In the genomic region with DNA sequence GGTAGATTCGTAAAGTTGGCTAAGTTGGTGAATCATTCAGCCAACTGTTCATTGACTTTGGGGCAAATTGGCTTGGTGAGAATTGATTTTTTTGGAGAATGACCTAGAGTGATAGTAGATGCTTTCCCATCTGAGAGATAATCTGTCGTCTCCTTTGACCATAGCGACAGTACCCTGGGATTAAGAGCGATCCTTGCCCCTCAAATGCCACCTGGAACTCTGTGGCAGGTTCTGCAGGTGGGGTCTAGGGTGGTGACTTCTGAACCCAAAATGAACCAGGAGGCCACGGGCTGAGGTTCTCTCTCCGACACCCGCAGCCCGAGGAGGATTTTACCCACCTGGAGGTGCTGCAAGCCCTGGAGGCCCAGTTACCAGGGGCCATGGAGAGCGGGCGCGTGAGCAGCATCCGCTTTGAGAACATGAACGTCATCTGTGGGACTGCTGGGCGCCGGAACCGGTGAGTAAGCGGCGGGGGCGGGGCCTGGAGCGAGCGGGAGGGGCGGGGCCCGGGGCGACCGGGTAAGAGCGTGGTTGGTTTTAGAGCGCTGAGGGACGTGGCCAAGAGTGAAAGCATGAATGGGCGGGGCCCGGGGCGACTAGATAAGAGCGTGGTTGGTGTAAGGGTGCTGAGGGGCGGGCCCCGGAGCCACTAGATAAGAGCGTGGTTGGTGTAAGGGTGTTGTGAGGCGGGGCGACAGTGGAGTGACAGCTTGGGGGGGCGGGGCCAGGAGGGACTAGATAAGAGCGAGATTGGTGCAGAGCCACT, we compare ENCODE assay signal across 8 cellular contexts. TPM values are rescaled to one million over a fixed set of nuclear protein-coding genes. Genes with fewer than 3 reads are reported as not detected.
DNase-seq lines count a peak whose midpoint lies in the region; ATAC-seq and TF ChIP-seq lines count a peak whose summit lies in the region.

No MANE protein-coding gene starts in this region.

- H3K23ac ChIP-seq in H9 (ENCODE audit: insufficient read length, low read depth, low read length) = no peak overlapping the region

- H3K27me3 ChIP-seq in BLaER1 (no peaks in the 10 kb centered on the region), H9 (ENCODE audit: insufficient read depth, low read length) (no peaks in the 10 kb centered on the region), lung (ENCODE audit: control insufficient read depth, insufficient read depth) (peaks cover 8% of the 10 kb centered on the region)

- H4K20me1 ChIP-seq in BLaER1 (peaks cover 31% of the 10 kb centered on the region), H9 (ENCODE audit: control insufficient read depth, insufficient read depth, insufficient read length) (no peaks in the 10 kb centered on the region)

- H3K4ac ChIP-seq in H9 (ENCODE audit: low read depth, low read length) = no peak overlapping the region; the same call in 1 of the 2 replicates

- peak; percentile 100 for DNase-seq in H9
- DNase-seq in NCI-H82 (lab: John Stamatoyannopoulos, UW) = peak; percentile 92
- DNase-seq in activated CD8-positive, alpha-beta memory T cell treated with anti-CD3 and anti-CD28 coated beads for 48 hours (ENCODE audit: low read depth in 2 of 3, low spot score in 2 of 3) = peak; percentile 62 to 85 (median 82)
- peak; percentile 68 for DNase-seq in effector CD8-positive, alpha-beta T cell (lab: John Stamatoyannopoulos, UW)
- DNase-seq in lung (ENCODE audit: low spot score) = peak; percentile 87
- peak; percentile 69 to 92 (median 86) for DNase-seq in stimulated activated CD4-positive, alpha-beta T cell treated with anti-CD3 and anti-CD28 coated beads, TNF-alpha, amount 100 ng/mL, for 48 hours (ENCODE audit: low read depth in 3 of 3)
- no peak for DNase-seq in NCI-H345 (lab: John Stamatoyannopoulos, UW)

- H3K9ac ChIP-seq in BLaER1 (peak overlapping the region; percentile 86), H9 (ENCODE audit: extremely low read depth, insufficient read length, low read length) (peak overlapping the region; percentile 89)

- H3K36me3 ChIP-seq in BLaER1 = peaks cover 10% of the 10 kb centered on the region
- no peaks in the 10 kb centered on the region for H3K36me3 ChIP-seq in lung (ENCODE audit: control insufficient read depth in 2 of 2, insufficient read depth in 2 of 2, low read length in 2 of 2)

- peak overlapping the region; percentile 92 to 99 (median 99); a peak in 6 of 7 replicates for H3K27ac Mint-ChIP-seq in H9

- WGBS in H9 (ENCODE audit: extremely low coverage, insufficient read length, low lambda C conversion rate) = no CpG with 5 or more reads among the region's 39 CpGs
- 4 to 5% methylated on average over 39 of the region's 39 CpGs for WGBS in lung, 2 donors

- H3K4me2 ChIP-seq in BLaER1 = peak overlapping the region; percentile 97
- peak overlapping the region; percentile 95 for H3K4me2 ChIP-seq in H9 (ENCODE audit: insufficient read depth, insufficient read length, low read length)

- no peak overlapping the region for H3K56ac ChIP-seq in H9 (ENCODE audit: insufficient read length, low read depth, low read length)

- TF ChIP-seq CTCF in H9 (conservative IDR thresholded peaks at IDR 0.05) (no peak), lung (IDR thresholded peaks at IDR 0.05; ENCODE audit: control extremely low read depth, extremely low read depth) (no peak)

- peak overlapping the region; percentile 94 to 95 for H3K4me3 Mint-ChIP-seq in H9

- H2AFZ ChIP-seq in H9 (ENCODE audit: low read length) = no peak overlapping the region

- no peak overlapping the region for H2BK20ac ChIP-seq in H9 (ENCODE audit: low read depth, low read length, poor library complexity, severe bottlenecking)

- H3K18ac ChIP-seq in H9 (ENCODE audit: insufficient read length, low read depth, low read length) = peak overlapping the region; percentile 93

- H3K9me3 ChIP-seq in BLaER1 = peaks cover 6% of the 10 kb centered on the region; the same call in 1 of the 2 replicates
- no peaks in the 10 kb centered on the region for H3K9me3 ChIP-seq in H9 (ENCODE audit: control insufficient read depth, low read depth, low read length)
- H3K9me3 ChIP-seq in lung (ENCODE audit: control insufficient read depth in 2 of 2, insufficient read depth in 1 of 2, low read length in 1 of 2) = peaks cover 0 to 14% of the 10 kb centered on the region in 2 donors

- peaks cover 47% of the 10 kb centered on the region for H3K27me3 Mint-ChIP-seq in H9 (ENCODE audit: low read depth)

- H2BK5ac ChIP-seq in H9 (ENCODE audit: insufficient read length, low read length) = no peak overlapping the region

- peaks cover 21 to 44% of the 10 kb centered on the region in 2 experiments for H3K4me1 Mint-ChIP-seq in H9

- H3K14ac ChIP-seq in H9 (ENCODE audit: insufficient read depth, low read length) = peak overlapping the region; percentile 91

- H2AK5ac ChIP-seq in H9 (ENCODE audit: insufficient read length, low read length) = no peak overlapping the region

- no peak overlapping the region for H3T11ph ChIP-seq in H9 (ENCODE audit: low read length)

- H2BK12ac ChIP-seq in H9 (ENCODE audit: insufficient read length, low read depth, low read length) = peak overlapping the region; percentile 17

- no peaks in the 10 kb centered on the region for H3K79me1 ChIP-seq in H9 (ENCODE audit: insufficient read depth, low read depth, low read length, poor library complexity, severe bottlenecking)

- no peak overlapping the region for H4K5ac ChIP-seq in H9 (ENCODE audit: insufficient read length, low read depth, low read length)

- peak; percentile 79 for ATAC-seq in lung (ENCODE audit: insufficient read depth, low FRiP score)

- H3K9me3 Mint-ChIP-seq in H9 = peaks cover 5 to 9% of the 10 kb centered on the region in 2 experiments; a peak in 4 of 5 replicates

- H3K36me3 Mint-ChIP-seq in H9 (ENCODE audit: insufficient read depth in 1 of 3, low read depth in 3 of 3) = peaks cover 0 to 10% (median 0%) of the 10 kb centered on the region in 3 experiments; a peak in 4 of 7 replicates

- H3K79me2 ChIP-seq in H9 (ENCODE audit: insufficient read depth, low read length) = no peaks in the 10 kb centered on the region

- H4K91ac ChIP-seq in H9 (ENCODE audit: insufficient read length, low read depth, low read length) = no peak overlapping the region

- peaks cover 39% of the 10 kb centered on the region for H3K4me1 ChIP-seq in BLaER1
- H3K4me1 ChIP-seq in H9 (ENCODE audit: insufficient read depth, low read length) = no peaks in the 10 kb centered on the region; the same call in 1 of the 2 replicates
- peaks cover 0 to 13% of the 10 kb centered on the region in 2 donors for H3K4me1 ChIP-seq in lung (ENCODE audit: control insufficient read depth in 2 of 2, insufficient read depth in 2 of 2, low read length in 2 of 2)

- no peak overlapping the region for H4K8ac ChIP-seq in H9 (replicated peaks; ENCODE audit: insufficient read length, low read depth, low read length)

- peaks cover 16% of the 10 kb centered on the region for H3K23me2 ChIP-seq in H9 (ENCODE audit: insufficient read length, low read depth, low read length, poor library complexity, severe bottlenecking)

- H3K27ac ChIP-seq in BLaER1 (peak overlapping the region; percentile 95), H9 (ENCODE audit: insufficient read length, low read depth, low read length) (no peak overlapping the region), lung (ENCODE audit: low read depth in 1 of 2, low read length in 1 of 2) (no peak overlapping the region)

- H2BK15ac ChIP-seq in H9 (ENCODE audit: low read depth, low read length) = no peak overlapping the region

- H3K4me3 ChIP-seq in BLaER1 (peak overlapping the region; percentile 80), lung (no peak overlapping the region)

- no peak overlapping the region for H2BK120ac ChIP-seq in H9 (ENCODE audit: low read depth, low read length, poor library complexity, severe bottlenecking)

RNA-seq across cellular contexts. Expression of a gene that starts 8.6 kb away (rescaled TPM):
- total RNA-seq in H9 (2021) (9.6 and 11.0 TPM in 2 replicates), lung (1 to 10 TPM in 1 of 2 donors, not detected in 1; 2.5 TPM)
- 1 to 10 TPM; 1.3 to 1.7 TPM for polyA plus RNA-seq in lung

RNA-seq across cellular contexts. Expression of a gene that starts 18.2 kb away (rescaled TPM):
- total RNA-seq in H9 (2021) = 2.8 and 3.1 TPM in 2 replicates
- 1 to 10 TPM in 1 of 2 donors, under 1 TPM in 1; 0.60 to 1.5 TPM for total RNA-seq in lung
- under 1 TPM; 0.23 to 0.81 TPM for polyA plus RNA-seq in lung
